24 cellular contexts compared by ENCODE assay signal in the genomic region with DNA sequence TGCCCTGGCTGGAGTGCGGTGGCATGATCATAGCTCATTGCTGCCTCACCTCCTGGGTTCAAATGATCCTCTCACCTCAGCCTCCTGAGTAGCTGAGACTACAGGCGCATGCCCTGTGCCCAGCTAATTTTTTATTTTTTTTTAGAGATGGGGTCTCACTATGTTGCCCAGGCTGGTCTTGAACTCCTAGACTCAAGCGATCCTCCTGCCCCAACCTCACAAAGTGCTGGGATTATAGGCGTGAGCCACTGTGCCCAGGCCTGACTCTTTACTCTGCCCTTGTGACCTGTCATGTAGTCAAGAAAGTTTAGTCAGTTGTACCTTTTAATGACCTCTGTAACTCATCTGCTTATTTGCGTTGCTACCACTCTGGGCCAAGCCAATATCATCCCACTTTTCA. TPM values are rescaled to one million over a fixed set of nuclear protein-coding genes. Genes with fewer than 3 reads are reported as not detected.
"Had no signal": no experiment of that assay in that cellular context is flagged by ENCODE, and none has a peak within 500 bp of the region (broad histone marks: within the 10 kb centered on the region; RNA-seq: fewer than 3 reads in every experiment).

No MANE protein-coding gene starts in this region.

- H3K4me1 ChIP-seq: breast epithelium had no signal

- DNase-seq: activated CD4-positive, CD25-positive, alpha-beta regulatory T cell; activated CD8-positive, alpha-beta memory T cell treated with anti-CD3 and anti-CD28 coated beads, Interleukin-2, amount 50 U/mL, for 4 hours; activated CD8-positive, alpha-beta T cell treated with anti-CD3 and anti-CD28 coated beads for 36 hours; activated effector memory CD4-positive, alpha-beta T cell treated with anti-CD3 and anti-CD28 coated beads, Interleukin-2, amount 50 U/mL, for 16 hours; activated naive CD4-positive, alpha-beta T cell treated with Interleukin-2 at 50 U/mL for 16 hours; aorta; caudate nucleus; MG63; NCI-H1105; NCI-H1436; NCI-H1694 treated with DMSO at 0.1 percent for 48 hours; NCI-H2029 treated with DMSO at 0.1 percent for 48 hours; NCI-H510A treated with DMSO at 0.1 percent for 48 hours; NCI-H69; NK-92 treated with Interleukin-12 subunit alpha and Interleukin-12 subunit beta, amount 100 ng/mL, for 24 hours; OCI-M1; RPMI8226; T-cell had no signal

- H3K9me3 ChIP-seq: breast epithelium, MG63 had no signal

- H3K27me3 Mint-ChIP-seq: activated CD8-positive, alpha-beta T cell treated with anti-CD3 and anti-CD28 coated beads for 36 hours; T-cell had no signal

- H3K9me3 Mint-ChIP-seq: activated CD8-positive, alpha-beta T cell treated with anti-CD3 and anti-CD28 coated beads for 36 hours; activated T-helper 1 cell treated with anti-CD3 and anti-CD28 coated beads, Interleukin-12 subunit alpha, Interleukin-12 subunit beta, Interleukin-2, Interleukin-4 antibody, amounts not matched to agents 30 ng/mL and 10 ng/mL and 1 ng/mL, durations not matched to agents 14 hours and 24 hours and 36 hours; T-cell had no signal

- H3K4me3 ChIP-seq: breast epithelium, MG63, SK-N-MC had no signal

- H3K27ac ChIP-seq: breast epithelium, SK-N-MC had no signal

- H3K4me3 Mint-ChIP-seq: activated CD8-positive, alpha-beta T cell treated with anti-CD3 and anti-CD28 coated beads for 36 hours; activated T-helper 1 cell treated with anti-CD3 and anti-CD28 coated beads, Interleukin-12 subunit alpha, Interleukin-12 subunit beta, Interleukin-2, Interleukin-4 antibody, amounts not matched to agents 30 ng/mL and 10 ng/mL and 1 ng/mL, durations not matched to agents 14 hours and 24 hours and 36 hours; T-cell had no signal

- ATAC-seq: activated CD8-positive, alpha-beta T cell treated with anti-CD3 and anti-CD28 coated beads for 36 hours; Panc1; Right ventricle myocardium inferior; T-cell had no signal

- H3K27ac Mint-ChIP-seq: activated T-helper 1 cell treated with anti-CD3 and anti-CD28 coated beads, Interleukin-12 subunit alpha, Interleukin-12 subunit beta, Interleukin-2, Interleukin-4 antibody, amounts not matched to agents 30 ng/mL and 10 ng/mL and 1 ng/mL, durations not matched to agents 14 hours and 24 hours and 36 hours had no signal

- H3K27me3 ChIP-seq: breast epithelium, MG63 had no signal

RNA-seq across cellular contexts. Expression of a gene that starts 55.7 kb away (rescaled TPM):
- total RNA-seq: activated T-helper 1 cell treated with anti-CD3 and anti-CD28 coated beads, Interleukin-12 subunit alpha, Interleukin-12 subunit beta, Interleukin-2, Interleukin-4 antibody, amounts not matched to agents 30 ng/mL and 10 ng/mL and 1 ng/mL, durations not matched to agents 14 hours and 24 hours and 36 hours; aorta; breast epithelium; Right ventricle myocardium inferior; T-helper 2 cell treated with Interferon-gamma antibody and Interleukin-4, amounts not matched to agents 100 ng/mL and 5 ng/mL, for 36 hours had no signal
- polyA plus RNA-seq: aorta had no signal
